Comparison of ENCODE assay signal across 23 cellular contexts in the genomic region with DNA sequence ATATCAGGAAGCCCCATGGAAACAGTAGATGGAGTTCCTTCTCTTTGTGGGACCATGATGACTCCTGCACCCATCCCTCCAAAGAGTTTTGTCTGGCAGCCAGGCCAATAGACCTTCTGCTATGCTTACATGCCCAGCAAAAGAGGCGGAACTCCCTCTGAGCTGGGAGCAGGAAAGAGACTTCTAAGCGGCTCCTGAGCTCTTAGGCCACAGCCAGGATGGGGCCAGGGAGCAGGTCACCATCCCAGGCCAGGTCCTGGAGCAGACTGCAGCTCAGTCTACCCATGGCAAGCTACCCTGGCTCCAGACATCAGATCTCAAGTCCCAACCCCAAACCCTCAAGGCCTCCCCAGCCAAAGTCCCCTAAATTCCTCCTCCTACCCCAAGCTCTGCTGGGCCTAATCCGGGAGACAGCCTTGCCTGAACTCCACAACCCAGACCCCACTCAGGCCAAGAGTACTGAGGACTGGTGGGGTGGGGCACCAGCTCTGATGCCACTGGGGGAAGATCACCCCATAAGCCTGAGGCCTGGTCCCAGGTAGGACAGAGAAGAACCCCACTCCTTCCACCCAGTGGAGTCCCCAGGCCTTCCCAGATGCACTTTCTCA.
"Had no signal": no experiment of that assay in that cellular context is flagged by ENCODE, and none has a peak within 500 bp of the region (broad histone marks: within the 10 kb centered on the region; RNA-seq: fewer than 3 reads in every experiment).

No MANE protein-coding gene starts in this region.

- H3K27ac Mint-ChIP-seq: activated CD4-positive, alpha-beta memory T cell treated with anti-CD3 and anti-CD28 coated beads, Interleukin-2, amount 10 ng/mL, durations not matched to agents 7 days and 5 days; activated CD4-positive, alpha-beta T cell treated with anti-CD3 and anti-CD28 coated beads, Interleukin-2, amount 10 ng/mL, durations not matched to agents 24 days and 14 days; activated naive CD8-positive, alpha-beta T cell; activated T-cell treated with anti-CD3 and anti-CD28 coated beads, Interleukin-2, amount 50 U/mL, for 24 hours; activated T-helper 17 cell treated with anti-CD3 and anti-CD28 coated beads, Interleukin-2, amount 50 U/mL, for 72 hours; effector memory CD8-positive, alpha-beta T cell; nephron; stimulated activated effector memory CD8-positive, alpha-beta T cell treated with anti-CD3 and anti-CD28 coated beads, Interleukin-12 subunit alpha, Interleukin-12 subunit beta, amount 100 ng/mL, for 72 hours; stimulated activated naive CD8-positive, alpha-beta T cell treated with anti-CD3 and anti-CD28 coated beads, Interleukin-15, amount 100 ng/mL, for 72 hours had no signal

- ATAC-seq: activated T-helper 17 cell treated with anti-CD3 and anti-CD28 coated beads, Interleukin-2, amount 50 U/mL, for 72 hours; effector memory CD8-positive, alpha-beta T cell; left cardiac atrium; stimulated activated effector memory CD8-positive, alpha-beta T cell treated with anti-CD3 and anti-CD28 coated beads, Interleukin-12 subunit alpha, Interleukin-12 subunit beta, amount 100 ng/mL, for 72 hours; stimulated activated naive CD8-positive, alpha-beta T cell treated with anti-CD3 and anti-CD28 coated beads, Interleukin-15, amount 100 ng/mL, for 72 hours had no signal

- H3K4me1 ChIP-seq: adrenal gland, ascending aorta, esophagus muscularis mucosa, suprapubic skin, transverse colon, uterus had no signal

- H3K36me3 Mint-ChIP-seq: activated naive CD8-positive, alpha-beta T cell; stimulated activated effector memory CD8-positive, alpha-beta T cell treated with anti-CD3 and anti-CD28 coated beads, Interleukin-12 subunit alpha, Interleukin-12 subunit beta, amount 100 ng/mL, for 72 hours had no signal

- H3K9me3 Mint-ChIP-seq: activated CD4-positive, alpha-beta memory T cell treated with anti-CD3 and anti-CD28 coated beads, Interleukin-2, amount 10 ng/mL, durations not matched to agents 7 days and 5 days; activated CD4-positive, alpha-beta T cell treated with anti-CD3 and anti-CD28 coated beads, Interleukin-2, amount 10 ng/mL, durations not matched to agents 24 days and 14 days; activated T-cell treated with anti-CD3 and anti-CD28 coated beads, Interleukin-2, amount 50 U/mL, for 24 hours; activated T-helper 17 cell treated with anti-CD3 and anti-CD28 coated beads, Interleukin-2, amount 50 U/mL, for 72 hours; effector memory CD8-positive, alpha-beta T cell; nephron; stimulated activated effector memory CD8-positive, alpha-beta T cell treated with anti-CD3 and anti-CD28 coated beads, Interleukin-12 subunit alpha, Interleukin-12 subunit beta, amount 100 ng/mL, for 72 hours; stimulated activated naive CD8-positive, alpha-beta T cell treated with anti-CD3 and anti-CD28 coated beads, Interleukin-15, amount 100 ng/mL, for 72 hours had no signal

- H3K9me3 ChIP-seq: adrenal gland, ascending aorta, esophagus muscularis mucosa, suprapubic skin, transverse colon, uterus had no signal

- H3K4me1 Mint-ChIP-seq: activated CD4-positive, alpha-beta memory T cell treated with anti-CD3 and anti-CD28 coated beads, Interleukin-2, amount 10 ng/mL, durations not matched to agents 7 days and 5 days; activated CD4-positive, alpha-beta T cell treated with anti-CD3 and anti-CD28 coated beads, Interleukin-2, amount 10 ng/mL, durations not matched to agents 24 days and 14 days; activated T-helper 17 cell treated with anti-CD3 and anti-CD28 coated beads, Interleukin-2, amount 50 U/mL, for 72 hours; nephron; stimulated activated effector memory CD8-positive, alpha-beta T cell treated with anti-CD3 and anti-CD28 coated beads, Interleukin-12 subunit alpha, Interleukin-12 subunit beta, amount 100 ng/mL, for 72 hours; stimulated activated naive CD8-positive, alpha-beta T cell treated with anti-CD3 and anti-CD28 coated beads, Interleukin-15, amount 100 ng/mL, for 72 hours had no signal

- H3K4me3 Mint-ChIP-seq: activated CD4-positive, alpha-beta memory T cell treated with anti-CD3 and anti-CD28 coated beads, Interleukin-2, amount 10 ng/mL, durations not matched to agents 7 days and 5 days; activated CD4-positive, alpha-beta T cell treated with anti-CD3 and anti-CD28 coated beads, Interleukin-2, amount 10 ng/mL, durations not matched to agents 24 days and 14 days; activated naive CD8-positive, alpha-beta T cell; activated T-cell treated with anti-CD3 and anti-CD28 coated beads, Interleukin-2, amount 50 U/mL, for 24 hours; activated T-helper 17 cell treated with anti-CD3 and anti-CD28 coated beads, Interleukin-2, amount 50 U/mL, for 72 hours; effector memory CD8-positive, alpha-beta T cell; nephron; stimulated activated effector memory CD8-positive, alpha-beta T cell treated with anti-CD3 and anti-CD28 coated beads, Interleukin-12 subunit alpha, Interleukin-12 subunit beta, amount 100 ng/mL, for 72 hours; stimulated activated naive CD8-positive, alpha-beta T cell treated with anti-CD3 and anti-CD28 coated beads, Interleukin-15, amount 100 ng/mL, for 72 hours had no signal

- H3K36me3 ChIP-seq: adrenal gland, ascending aorta, brain microvascular endothelial cell, esophagus muscularis mucosa, suprapubic skin, transverse colon, uterus had no signal

- DNase-seq: activated CD4-positive, alpha-beta memory T cell treated with anti-CD3 and anti-CD28 coated beads, Interleukin-2, amount 10 ng/mL, durations not matched to agents 7 days and 5 days; activated CD4-positive, alpha-beta T cell treated with anti-CD3 and anti-CD28 coated beads, Interleukin-2, amount 10 ng/mL, durations not matched to agents 24 days and 14 days; activated T-cell treated with anti-CD3 and anti-CD28 coated beads, Interleukin-2, amount 50 U/mL, for 24 hours; brain microvascular endothelial cell; central memory CD4-positive, alpha-beta T cell; effector memory CD8-positive, alpha-beta T cell; hippocampal formation; left cardiac atrium; midbrain; occipital lobe; stimulated activated CD4-positive, alpha-beta T cell treated with anti-CD3 and anti-CD28 coated beads, Interleukin-1b, Interleukin-23, amount 100 ng/mL, for 48 hours; stimulated activated naive CD8-positive, alpha-beta T cell treated with anti-CD3 and anti-CD28 coated beads, Interleukin-15, amount 100 ng/mL, for 72 hours; transverse colon; uterus had no signal

- H3K27me3 Mint-ChIP-seq: activated CD4-positive, alpha-beta memory T cell treated with anti-CD3 and anti-CD28 coated beads, Interleukin-2, amount 10 ng/mL, durations not matched to agents 7 days and 5 days; activated CD4-positive, alpha-beta T cell treated with anti-CD3 and anti-CD28 coated beads, Interleukin-2, amount 10 ng/mL, durations not matched to agents 24 days and 14 days; activated naive CD8-positive, alpha-beta T cell; activated T-cell treated with anti-CD3 and anti-CD28 coated beads, Interleukin-2, amount 50 U/mL, for 24 hours had no signal

- H3K27me3 ChIP-seq: adrenal gland, ascending aorta, brain microvascular endothelial cell, transverse colon, uterus had no signal

- H3K27ac ChIP-seq: adrenal gland, ascending aorta, brain microvascular endothelial cell, esophagus muscularis mucosa, skin epidermis, suprapubic skin, transverse colon, uterus had no signal

- H3K4me3 ChIP-seq: adrenal gland, ascending aorta, esophagus muscularis mucosa, skin epidermis, suprapubic skin, transverse colon, uterus had no signal
